In the genomic region with DNA sequence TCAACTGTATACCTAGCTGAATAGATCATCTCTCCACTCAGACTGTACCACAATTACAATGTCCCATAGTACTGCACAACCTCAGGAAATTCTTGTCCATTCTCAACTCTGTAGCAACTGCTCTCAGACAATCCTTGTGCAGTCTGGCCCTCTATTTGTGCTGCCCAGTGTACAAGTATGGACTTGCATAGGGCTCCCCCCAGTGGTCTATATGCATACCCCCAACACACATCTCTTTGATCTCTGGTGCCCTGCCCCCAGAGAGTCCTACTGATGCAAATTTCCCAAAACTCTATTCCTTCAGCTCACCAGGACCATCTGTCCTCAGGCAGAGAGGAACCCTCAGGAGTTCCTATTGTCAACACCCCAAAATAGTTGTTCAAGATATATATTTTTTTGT, we compare ENCODE assay signal across 9 cellular contexts.
DNase-seq lines count a peak whose midpoint lies in the region; ATAC-seq and TF ChIP-seq lines count a peak whose summit lies in the region.
"Had no signal": no experiment of that assay in that cellular context is flagged by ENCODE, and none has a peak within 500 bp of the region (broad histone marks: within the 10 kb centered on the region; RNA-seq: fewer than 3 reads in every experiment).

No MANE protein-coding gene starts in this region.

- H3K27ac ChIP-seq in caudate nucleus (ENCODE audit: low read depth, low read length): no peak overlapping the region

- peak; percentile 89 for TF ChIP-seq CTCF in BE2C (IDR thresholded peaks at IDR 0.05; ENCODE audit: low read depth, low read length)

- DNase-seq in BE2C (peak; percentile 74), NCI-H82 treated with DMSO at 0.1 percent for 48 hours (lab: John Stamatoyannopoulos, UW; ENCODE audit: unreplicated experiment) (peak; percentile 35), foreskin melanocyte (peak; percentile 52), hepatic stellate cell (ENCODE audit: low spot score) (no peak), caudate nucleus (lab: John Stamatoyannopoulos, UW) (no peak)
- DNase-seq in stimulated activated naive CD4-positive, alpha-beta T cell (lab: John Stamatoyannopoulos, UW): no peak
- DNase-seq: activated naive CD8-positive, alpha-beta T cell treated with anti-CD3 and anti-CD28 coated beads, Interleukin-2, amount 10 ng/mL, durations not matched to agents 7 days and 5 days had no signal

- no peaks in the 10 kb centered on the region; the same call in 1 of the 2 replicates for H3K36me3 ChIP-seq in BE2C

- peaks cover 5% of the 10 kb centered on the region for H3K4me1 ChIP-seq in BE2C

- H3K4me3 ChIP-seq in BE2C (ENCODE audit: low read depth, low read length): no peak overlapping the region

- peaks cover 3% of the 10 kb centered on the region; the same call in 1 of the 2 replicates for H3K9me3 ChIP-seq in BE2C

- no peaks in the 10 kb centered on the region for H3K27me3 ChIP-seq in BE2C

- ATAC-seq in GM18870 (IDR thresholded peaks at IDR 0.05; ENCODE audit: unreplicated experiment) (peak; percentile 61), HG03108 (IDR thresholded peaks at IDR 0.05; ENCODE audit: unreplicated experiment) (peak; percentile 80)

Comparison
In these comparisons a context has a peak if more than half of its experiments do, and no peak if none do; other contexts are left out.
1. DNase-seq: peak in BE2C (single experiment), NCI-H82 treated with DMSO at 0.1 percent for 48 hours (single experiment) and foreskin melanocyte (single experiment); none in stimulated activated naive CD4-positive, alpha-beta T cell (0 of 6), hepatic stellate cell (single experiment) and caudate nucleus (0 of 61).